ENCODE assay signal across 8 cellular contexts in genomic region chr12:1592444-1593231, GRCh38. TPM values are rescaled to one million over a fixed set of nuclear protein-coding genes. Genes with fewer than 3 reads are reported as not detected.
DNase-seq lines count a peak whose midpoint lies in the region; ATAC-seq and TF ChIP-seq lines count a peak whose summit lies in the region.

No MANE protein-coding gene starts in this region.

- H3K27me3 ChIP-seq in HAP-1 (ENCODE audit: low read depth) (no peaks in the 10 kb centered on the region), parathyroid adenoma (ENCODE audit: control insufficient read depth, insufficient read depth, low read length) (no peaks in the 10 kb centered on the region)

- peaks cover 23% of the 10 kb centered on the region for H3K79me2 ChIP-seq in parathyroid adenoma

- peak overlapping the region; percentile 79 for H3K4me2 ChIP-seq in parathyroid adenoma (ENCODE audit: low read length)

- no peaks in the 10 kb centered on the region for H3K9me3 ChIP-seq in HAP-1
- no peaks in the 10 kb centered on the region for H3K9me3 ChIP-seq in parathyroid adenoma (ENCODE audit: control insufficient read depth, low read length)

- peak overlapping the region; percentile 87 for H3K27ac ChIP-seq in parathyroid adenoma

- H3K9ac ChIP-seq in parathyroid adenoma: peak overlapping the region; percentile 51

- DNase-seq in C1 segment of cervical spinal cord (lab: John Stamatoyannopoulos, UW) (peak in 8 of 14 donors; percentile 37 to 71 (median 56)), HAP-1 (ENCODE audit: low spot score in 2 of 2) (peak; percentile 19 to 68), RPMI7951 (ENCODE audit: low read depth) (peak; percentile 70), germinal center (ENCODE audit: low spot score) (peak; percentile 56)
- peak; percentile 28 for DNase-seq in activated gamma-delta T cell treated with anti-CD3 and anti-CD28 coated beads, Interleukin-2, amount 50 U/mL, for 16 hours (ENCODE audit: low read depth)

- TF ChIP-seq CTCF in parathyroid adenoma (IDR thresholded peaks at IDR 0.05): no peak

- no peaks in the 10 kb centered on the region for H3K36me3 ChIP-seq in HAP-1 (replicated peaks)
- no peaks in the 10 kb centered on the region for H3K36me3 ChIP-seq in parathyroid adenoma (ENCODE audit: control insufficient read depth, insufficient read depth, low read length)

- H3K4me3 ChIP-seq in HAP-1: peak overlapping the region; percentile 59
- peak overlapping the region; percentile 48 for H3K4me3 ChIP-seq in parathyroid adenoma (ENCODE audit: low read depth, low read length)

- in situ Hi-C loops in HAP-1 (cut with MboI; ENCODE audit: low sequenced_read_pairs): loop anchor here (25.0 kb wide), 2 partner anchors 655 to 1030 kb away; partner anchors contain the start of gene RAD52

- peak overlapping the region; percentile 70 for H2AFZ ChIP-seq in parathyroid adenoma

- ATAC-seq in GM18502 (IDR thresholded peaks at IDR 0.05; ENCODE audit: poor library complexity, unreplicated experiment) (no peak), HG03378 (IDR thresholded peaks at IDR 0.05; ENCODE audit: unreplicated experiment) (no peak)

- peaks cover 48% of the 10 kb centered on the region for H3K4me1 ChIP-seq in HAP-1
- peaks cover 34% of the 10 kb centered on the region for H3K4me1 ChIP-seq in parathyroid adenoma

RNA-seq across cellular contexts. Expression of gene FBXL14, which starts 1.7 kb away (rescaled TPM):
- 4.0 and 5.6 TPM in 2 replicates for total RNA-seq in RPMI7951 (2014; rRNA removed; shearing (Covaris generic))

RNA-seq across cellular contexts. Expression of gene WNT5B, which starts 36.4 kb away (rescaled TPM):
- total RNA-seq in RPMI7951 (2014; rRNA removed; shearing (Covaris generic)): 42.9 and 57.9 TPM in 2 replicates
